In the genomic region with DNA sequence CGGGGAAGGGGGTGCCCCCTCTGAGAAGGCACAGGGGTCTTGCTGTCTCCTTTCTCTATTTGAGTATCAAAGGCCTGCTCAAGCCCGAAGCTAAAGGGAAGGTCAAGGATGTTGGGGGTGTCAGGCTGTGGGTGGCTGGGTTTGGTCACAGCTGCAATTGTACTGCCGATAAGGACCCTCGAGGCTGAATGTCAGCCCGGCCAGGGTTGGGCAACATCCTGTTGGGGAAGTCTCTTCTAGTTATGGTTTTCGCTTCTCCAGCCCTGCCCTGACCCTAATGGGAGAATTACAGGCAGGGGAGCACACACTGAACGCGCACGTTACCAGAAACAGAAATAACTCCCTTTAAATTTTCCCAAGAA, we compare ENCODE assay signal across 8 cellular contexts. TPM values are rescaled to one million over a fixed set of nuclear protein-coding genes. Genes with fewer than 3 reads are reported as not detected.
DNase-seq lines count a peak whose midpoint lies in the region; ATAC-seq and TF ChIP-seq lines count a peak whose summit lies in the region.
"Not testable (repeated sequence)": the region's sequence is repeated elsewhere in the genome, so short reads cannot be mapped to it uniquely, and the experiment has no call there.

No MANE protein-coding gene starts in this region.

- in situ Hi-C loops in KBM-7 (cut with MboI; ENCODE audit: low pct_unique_long_range_greater_than_20kb, low sequenced_read_pairs) = not testable (repeated sequence)

- H3K4me3 ChIP-seq in PC-3 (ENCODE audit: low read length); mesenchymal stem cell (ENCODE audit: insufficient read depth in 1 of 2, low read depth in 1 of 2, low read length in 2 of 2): not testable (repeated sequence)

- intact Hi-C loops in CD4-positive, alpha-beta T cell (cut with DNase I, micrococcal nuclease) = loop anchor here in 1 of 2 experiments (1.0 kb wide), 1 partner anchor 10 kb away; no protein-coding TSS in a partner anchor
- intact Hi-C loops in PC-3 (cut with micrococcal nuclease); activated CD4-positive, alpha-beta T cell treated with anti-CD3 and anti-CD28 coated beads, Interleukin-2, amount 10 ng/mL, durations not matched to agents 24 days and 14 days (cut with micrococcal nuclease); Right ventricle myocardium superior (cut with DNase I): not testable (repeated sequence)

- peak overlapping the region; percentile 63 for H3K4me3 Mint-ChIP-seq in CD4-positive, alpha-beta T cell
- peak overlapping the region; percentile 59 for H3K4me3 Mint-ChIP-seq in activated CD4-positive, alpha-beta T cell treated with anti-CD3 and anti-CD28 coated beads, Interleukin-2, amount 10 ng/mL, durations not matched to agents 24 days and 14 days
- H3K4me3 Mint-ChIP-seq in activated naive CD8-positive, alpha-beta T cell treated with anti-CD3 and anti-CD28 coated beads for 36 hours = peak overlapping the region; percentile 42
- peak overlapping the region; percentile 26 for H3K4me3 Mint-ChIP-seq in stimulated activated memory B cell treated with anti-CD40 and anti-IgM and Interleukin-4, amounts not matched to agents 10 μg/mL and 1 μg/mL and 100 μg/mL, for 72 hours

- CTCF ChIA-PET in CD4-positive, alpha-beta T cell (lab: Charles Lee) = interaction anchor here (1.0 to 1.1 kb wide), 2 partner anchors 208 to 220 kb away, joined by 4 read pairs; a partner anchor contains a TSS
- CTCF ChIA-PET in PC-3 (lab: Charles Lee) = interaction anchor here (1.1 kb wide), 1 partner anchor 220 kb away, joined by 4 read pairs; a partner anchor contains a TSS

- H3K4me1 ChIP-seq in PC-3 (ENCODE audit: insufficient read depth, low read length) = peaks cover 16% of the 10 kb centered on the region
- not testable (repeated sequence) for H3K4me1 ChIP-seq in mesenchymal stem cell (ENCODE audit: control insufficient read depth, insufficient read depth, low read depth, low read length)

- H3K9me3 Mint-ChIP-seq in CD4-positive, alpha-beta T cell; activated CD4-positive, alpha-beta T cell treated with anti-CD3 and anti-CD28 coated beads, Interleukin-2, amount 10 ng/mL, durations not matched to agents 24 days and 14 days; activated naive CD8-positive, alpha-beta T cell treated with anti-CD3 and anti-CD28 coated beads for 36 hours; stimulated activated memory B cell treated with anti-CD40 and anti-IgM and Interleukin-4, amounts not matched to agents 10 μg/mL and 1 μg/mL and 100 μg/mL, for 72 hours: not testable (repeated sequence)

- H4K8ac ChIP-seq in mesenchymal stem cell (ENCODE audit: low read length) = not testable (repeated sequence)

- peaks cover 35% of the 10 kb centered on the region for H3K4me1 Mint-ChIP-seq in CD4-positive, alpha-beta T cell (ENCODE audit: low read depth)
- peaks cover 21% of the 10 kb centered on the region for H3K4me1 Mint-ChIP-seq in activated CD4-positive, alpha-beta T cell treated with anti-CD3 and anti-CD28 coated beads, Interleukin-2, amount 10 ng/mL, durations not matched to agents 24 days and 14 days
- peaks cover 19% of the 10 kb centered on the region for H3K4me1 Mint-ChIP-seq in activated naive CD8-positive, alpha-beta T cell treated with anti-CD3 and anti-CD28 coated beads for 36 hours
- H3K4me1 Mint-ChIP-seq in stimulated activated memory B cell treated with anti-CD40 and anti-IgM and Interleukin-4, amounts not matched to agents 10 μg/mL and 1 μg/mL and 100 μg/mL, for 72 hours = peaks cover 42% of the 10 kb centered on the region

- not testable (repeated sequence) for H3K36me3 ChIP-seq in PC-3 (ENCODE audit: low read depth, low read length); mesenchymal stem cell (ENCODE audit: control insufficient read depth in 1 of 2, insufficient read depth in 2 of 2, low read depth in 1 of 2, low read length in 2 of 2)

- H2BK12ac ChIP-seq in mesenchymal stem cell (ENCODE audit: low read length in 2 of 2) = not testable (repeated sequence)

- peak overlapping the region; percentile 72 for H4K91ac ChIP-seq in mesenchymal stem cell (ENCODE audit: low read length)

- H3K79me2 ChIP-seq in PC-3 (ENCODE audit: low read length) = not testable (repeated sequence)

- peak overlapping the region in 1 of 2 experiments; percentile 21 for H3K18ac ChIP-seq in mesenchymal stem cell (ENCODE audit: low read depth in 1 of 2, low read length in 2 of 2)

- not testable (repeated sequence) for H3K9ac ChIP-seq in PC-3 (ENCODE audit: low read length); mesenchymal stem cell (ENCODE audit: low read length)

- peak overlapping the region; percentile 91 for H3K27ac Mint-ChIP-seq in CD4-positive, alpha-beta T cell
- peak overlapping the region; percentile 96 for H3K27ac Mint-ChIP-seq in activated CD4-positive, alpha-beta T cell treated with anti-CD3 and anti-CD28 coated beads, Interleukin-2, amount 10 ng/mL, durations not matched to agents 24 days and 14 days
- peak overlapping the region; percentile 89 for H3K27ac Mint-ChIP-seq in activated naive CD8-positive, alpha-beta T cell treated with anti-CD3 and anti-CD28 coated beads for 36 hours
- H3K27ac Mint-ChIP-seq in stimulated activated memory B cell treated with anti-CD40 and anti-IgM and Interleukin-4, amounts not matched to agents 10 μg/mL and 1 μg/mL and 100 μg/mL, for 72 hours = peak overlapping the region; percentile 94

- not testable (repeated sequence) for H2BK15ac ChIP-seq in mesenchymal stem cell (ENCODE audit: low read depth, poor library complexity, severe bottlenecking)

- peak overlapping the region; percentile 73 for H3K27ac ChIP-seq in CD4-positive, alpha-beta T cell (ENCODE audit: low read depth, low read length)
- 0 out of 2 replicates have a peak overlapping the region, but pooled peaks have one; percentile 31 for H3K27ac ChIP-seq in PC-3 (ENCODE audit: low read length)
- H3K27ac ChIP-seq in mesenchymal stem cell (ENCODE audit: low read length, poor library complexity, severe bottlenecking) = not testable (repeated sequence)

- not testable (repeated sequence) for H2BK5ac ChIP-seq in mesenchymal stem cell (ENCODE audit: low read depth, low read length, poor library complexity, severe bottlenecking)

- not testable (repeated sequence) for H3F3A ChIP-seq in PC-3 (ENCODE audit: low read length, unreplicated experiment)

- not testable (repeated sequence) for H3K4me2 ChIP-seq in PC-3 (ENCODE audit: low read length); mesenchymal stem cell (ENCODE audit: low read length, poor library complexity, severe bottlenecking)

- DNase-seq in CD4-positive, alpha-beta T cell; PC-3; activated CD4-positive, alpha-beta T cell treated with anti-CD3 and anti-CD28 coated beads, Interleukin-2, amount 10 ng/mL, durations not matched to agents 24 days and 14 days; activated naive CD8-positive, alpha-beta T cell treated with anti-CD3 and anti-CD28 coated beads for 36 hours; mesenchymal stem cell: not testable (repeated sequence)
- DNase-seq in KBM-7 (peak; percentile 77), Right ventricle myocardium superior (peak; percentile 69)

- H2AK5ac ChIP-seq in mesenchymal stem cell (ENCODE audit: low read length, severe bottlenecking) = not testable (repeated sequence)

- not testable (repeated sequence) for H3K9me2 ChIP-seq in PC-3 (replicated peaks; ENCODE audit: low read length)

- H3K79me1 ChIP-seq in mesenchymal stem cell (replicated peaks; ENCODE audit: low read length, poor library complexity, severe bottlenecking) = not testable (repeated sequence)

- POLR2A ChIA-PET in CD4-positive, alpha-beta T cell (lab: Charles Lee) = interaction anchor here (0.9 to 4.8 kb wide), 12 partner anchors 8 to 219 kb away, joined by 3 to 33 read pairs (median 4); a partner anchor contains a TSS
- POLR2A ChIA-PET in PC-3 (lab: Charles Lee; ENCODE audit: unreplicated experiment) = interaction anchor here (0.6 kb wide), 1 partner anchor 1563 kb away, joined by 3 read pairs; no protein-coding TSS in a partner anchor

- WGBS in mesenchymal stem cell = 53% methylated on average over 5 of the region's 9 CpGs

- H2BK120ac ChIP-seq in mesenchymal stem cell (ENCODE audit: low read depth, low read length) = not testable (repeated sequence)

- not testable (repeated sequence) for H2AFZ ChIP-seq in PC-3 (ENCODE audit: low read length); mesenchymal stem cell (ENCODE audit: low read depth, low read length)

- H4K20me1 ChIP-seq in PC-3 (ENCODE audit: low read length) = not testable (repeated sequence)

- ATAC-seq in CD4-positive, alpha-beta T cell (ENCODE audit: poor library complexity); PC-3; stimulated activated memory B cell treated with anti-CD40 and anti-IgM and Interleukin-4, amounts not matched to agents 10 μg/mL and 1 μg/mL and 100 μg/mL, for 72 hours: not testable (repeated sequence)
- peak; percentile 68 for ATAC-seq in Right ventricle myocardium superior (ENCODE audit: poor library complexity)

- H3K4ac ChIP-seq in mesenchymal stem cell (ENCODE audit: low read depth in 1 of 2, low read length in 2 of 2) = not testable (repeated sequence)

- BruUV-seq in PC-3 (replicated peaks; lab: Mats Ljungman, UMichigan) = not testable (repeated sequence)

- not testable (repeated sequence) for H3K14ac ChIP-seq in mesenchymal stem cell (ENCODE audit: low read length in 2 of 2)

- H3K27me3 ChIP-seq in CD4-positive, alpha-beta T cell (ENCODE audit: control insufficient read depth, insufficient read depth, low read length); PC-3 (ENCODE audit: low read length); mesenchymal stem cell (ENCODE audit: control insufficient read depth in 1 of 2, insufficient read depth in 1 of 2, low read length in 2 of 2): not testable (repeated sequence)

- H3K27me3 Mint-ChIP-seq in CD4-positive, alpha-beta T cell; activated CD4-positive, alpha-beta T cell treated with anti-CD3 and anti-CD28 coated beads, Interleukin-2, amount 10 ng/mL, durations not matched to agents 24 days and 14 days; activated naive CD8-positive, alpha-beta T cell treated with anti-CD3 and anti-CD28 coated beads for 36 hours; stimulated activated memory B cell treated with anti-CD40 and anti-IgM and Interleukin-4, amounts not matched to agents 10 μg/mL and 1 μg/mL and 100 μg/mL, for 72 hours: not testable (repeated sequence)

- H3K9me3 ChIP-seq in CD4-positive, alpha-beta T cell (ENCODE audit: control insufficient read depth, low read length); PC-3 (ENCODE audit: low read length); mesenchymal stem cell (ENCODE audit: control insufficient read depth, low read length): not testable (repeated sequence)

- not testable (repeated sequence) for TF ChIP-seq CTCF in CD4-positive, alpha-beta T cell (IDR thresholded peaks at IDR 0.05); PC-3 (conservative IDR thresholded peaks at IDR 0.05; ENCODE audit: low read depth, low read length)

- not testable (repeated sequence) for H3K23ac ChIP-seq in mesenchymal stem cell (ENCODE audit: low read length in 2 of 2)

- H3K36me3 Mint-ChIP-seq in CD4-positive, alpha-beta T cell (ENCODE audit: low read depth); activated CD4-positive, alpha-beta T cell treated with anti-CD3 and anti-CD28 coated beads, Interleukin-2, amount 10 ng/mL, durations not matched to agents 24 days and 14 days (ENCODE audit: low read depth); activated naive CD8-positive, alpha-beta T cell treated with anti-CD3 and anti-CD28 coated beads for 36 hours; stimulated activated memory B cell treated with anti-CD40 and anti-IgM and Interleukin-4, amounts not matched to agents 10 μg/mL and 1 μg/mL and 100 μg/mL, for 72 hours: not testable (repeated sequence)

RNA-seq across cellular contexts. Expression of a gene that starts 25.0 kb away (rescaled TPM):
- 100 to 1,000 TPM; 745 to 751 TPM for total RNA-seq in CD4-positive, alpha-beta T cell
- total RNA-seq in PC-3 (2014; rRNA removed) (105 and 120 TPM in 2 replicates), Right ventricle myocardium superior (32.9 TPM)
- total RNA-seq in activated CD4-positive, alpha-beta T cell treated with anti-CD3 and anti-CD28 coated beads, Interleukin-2, amount 10 ng/mL, durations not matched to agents 24 days and 14 days = 206 and 209 TPM in 2 replicates
- total RNA-seq in activated naive CD8-positive, alpha-beta T cell treated with anti-CD3 and anti-CD28 coated beads for 36 hours = 100 to 1,000 TPM; 219 to 223 TPM
- polyA plus RNA-seq in mesenchymal stem cell (2013, experiment 1 of 2) = 48.9 TPM
- polyA plus RNA-seq in mesenchymal stem cell (2013, experiment 2 of 2) = 49.7 TPM
